In the genomic region with DNA sequence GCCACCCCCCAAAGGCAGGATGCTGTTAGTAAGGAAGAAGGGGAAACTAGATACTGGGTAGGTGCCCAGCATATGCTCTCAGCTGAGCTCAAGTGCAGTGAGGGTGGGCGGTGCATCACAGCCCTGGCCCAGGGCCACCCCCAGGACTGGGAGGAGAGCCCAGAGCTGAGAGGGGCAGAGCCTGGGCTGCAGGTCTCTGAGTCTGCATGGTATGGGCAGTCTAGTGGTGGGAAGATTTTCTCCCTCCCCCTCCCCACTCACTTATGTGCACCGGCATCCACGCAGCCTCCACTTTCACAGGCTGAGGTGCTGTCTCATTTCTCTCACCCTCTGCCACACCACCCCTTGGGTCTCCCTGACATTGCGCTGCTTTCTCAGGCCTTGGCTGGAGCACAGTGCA, we compare ENCODE assay signal across 13 cellular contexts. TPM values are rescaled to one million over a fixed set of nuclear protein-coding genes. Genes with fewer than 3 reads are reported as not detected.
DNase-seq lines count a peak whose midpoint lies in the region; ATAC-seq, FAIRE-seq and TF ChIP-seq lines count a peak whose summit lies in the region.
"Had no signal": no experiment of that assay in that cellular context is flagged by ENCODE, and none has a peak within 500 bp of the region (broad histone marks: within the 10 kb centered on the region; RNA-seq: fewer than 3 reads in every experiment).

No MANE protein-coding gene starts in this region.

- H3K23me2 ChIP-seq in H1 (ENCODE audit: low read depth, low read length): no peaks in the 10 kb centered on the region

- no peak for TF ChIP-seq EP300 in H1 (IDR thresholded peaks at IDR 0.05; ENCODE audit: borderline replicate concordance in 1 of 2, low read depth in 2 of 2, low read length in 2 of 2)

- no peak overlapping the region; the same call in 1 of the 2 replicates for H3K18ac ChIP-seq in H1 (ENCODE audit: extremely low read depth, low read length)

- peaks cover 0 to 52% of the 10 kb centered on the region in 2 donors for H3K4me1 ChIP-seq in right atrium auricular region
- peaks cover 7 to 20% (median 14%) of the 10 kb centered on the region in 4 experiments; a peak in 6 of 7 replicates for H3K4me1 ChIP-seq in H1 (replicated peaks in 1 of 4; ENCODE audit: control insufficient read depth in 3 of 4, insufficient read depth in 4 of 4, low read length in 3 of 4)
- H3K4me1 ChIP-seq in thyroid gland: peaks cover 8 to 28% of the 10 kb centered on the region in 2 donors

- no peak for TF ChIP-seq CTCF in right atrium auricular region (IDR thresholded peaks at IDR 0.05)
- no peak for TF ChIP-seq CTCF in H1 (IDR thresholded peaks at IDR 0.05; ENCODE audit: control extremely low read depth in 1 of 3, insufficient read depth in 1 of 3, low read depth in 1 of 3, low read length in 3 of 3)
- no peak for TF ChIP-seq CTCF in thyroid gland (IDR thresholded peaks at IDR 0.05)

- CTCF ChIA-PET in T-cell (lab: Charles Lee) (interaction anchor here (0.6 kb wide), 2 partner anchors 12 to 63 kb away, joined by 3 to 4 read pairs; no protein-coding TSS in a partner anchor), H1 (lab: Charles Lee; ENCODE audit: partially characterized antibody) (interaction anchor here (1.1 kb wide), 1 partner anchor 17 kb away, joined by 4 read pairs; no protein-coding TSS in a partner anchor)

- POLR2A ChIA-PET in T-cell (lab: Charles Lee): interaction anchor here in 1 of 2 donors (0.5 to 0.6 kb wide), 3 partner anchors 32 to 442 kb away, joined by 3 to 6 read pairs (median 3); no protein-coding TSS in a partner anchor
- POLR2A ChIA-PET in H1 (lab: Charles Lee; ENCODE audit: partially characterized antibody): interaction anchor here (0.7 kb wide), 1 partner anchor 9 kb away, joined by 4 read pairs; no protein-coding TSS in a partner anchor

- H3K9ac ChIP-seq in H1 (replicated peaks in 1 of 4; ENCODE audit: extremely low read depth in 1 of 4, low read depth in 3 of 4, low read length in 3 of 4): no peak overlapping the region

- peak overlapping the region; percentile 95; the same call in 1 of the 2 replicates for H2BK20ac ChIP-seq in H1 (ENCODE audit: low read length)

- no peak overlapping the region for H2BK120ac ChIP-seq in H1 (replicated peaks; ENCODE audit: low read depth, low read length)

- DNase-seq in Right ventricle myocardium inferior (ENCODE audit: missing footprints) (no peak), right atrium auricular region (ENCODE audit: low spot score) (no peak), T-cell (peak in 1 of 34 experiments; percentile 14), H1 (ENCODE audit: low read depth in 1 of 2, low spot score in 2 of 2) (no peak), thyroid gland (peak; percentile 86)
- DNase-seq: foreskin melanocyte, NCI-H526 had no signal

- H3K9me3 ChIP-seq in right atrium auricular region: no peaks in the 10 kb centered on the region
- no peaks in the 10 kb centered on the region for H3K9me3 ChIP-seq in H1 (ENCODE audit: insufficient read depth in 2 of 2, low read depth in 1 of 2, low read length in 1 of 2)
- H3K9me3 ChIP-seq in thyroid gland: no peaks in the 10 kb centered on the region

- no peak for FAIRE-seq in H1 (lab: Jason Lieb, UNC)

- no peaks in the 10 kb centered on the region for H3K79me2 ChIP-seq in H1 (ENCODE audit: control insufficient read depth in 1 of 2, insufficient read depth in 2 of 2, low read length in 2 of 2)

- no peak overlapping the region for H2AFZ ChIP-seq in H1 (ENCODE audit: low read length)

- no peaks in the 10 kb centered on the region for H3K9me3 Mint-ChIP-seq in T-cell

- H3K4me3 ChIP-seq in right atrium auricular region: no peak overlapping the region
- H3K4me3 ChIP-seq in H1 (ENCODE audit: extremely low read depth in 1 of 4, insufficient read depth in 2 of 4, low read depth in 3 of 4, low read length in 4 of 4): no peak overlapping the region
- H3K4me3 ChIP-seq in thyroid gland (replicated peaks in 1 of 3): no peak overlapping the region
- H3K4me3 ChIP-seq: lung had no signal

- H3K4me3 Mint-ChIP-seq in T-cell: peak overlapping the region in 1 of 3 donors; percentile 71
- H3K4me3 Mint-ChIP-seq: brain had no signal

- H3K23ac ChIP-seq in H1 (ENCODE audit: insufficient read length): no peak overlapping the region

- H2BK5ac ChIP-seq in H1 (ENCODE audit: low read depth, low read length): peak overlapping the region; percentile 60; the same call in 1 of the 2 replicates

- H3K27ac ChIP-seq in right atrium auricular region (no peak overlapping the region), H1 (ENCODE audit: low read depth, low read length) (no peak overlapping the region), thyroid gland (peak overlapping the region in 1 of 3 donors; percentile 41)

- no peak overlapping the region for H3K4me2 ChIP-seq in H1 (ENCODE audit: insufficient read depth in 1 of 2, low read depth in 2 of 2, low read length in 2 of 2)

- H3K14ac ChIP-seq in H1 (ENCODE audit: insufficient read length): no peak overlapping the region

- H2BK15ac ChIP-seq in H1 (ENCODE audit: low read length): 0 out of 2 replicates have a peak overlapping the region, but pooled peaks have one; percentile 72

- H3K36me3 ChIP-seq in right atrium auricular region (no peaks in the 10 kb centered on the region), H1 (ENCODE audit: control insufficient read depth in 2 of 4, insufficient read depth in 4 of 4, low read length in 3 of 4) (no peaks in the 10 kb centered on the region), thyroid gland (no peaks in the 10 kb centered on the region)

- H2BK12ac ChIP-seq in H1 (ENCODE audit: low read depth, low read length): peak overlapping the region; percentile 87; the same call in 1 of the 2 replicates

- H3K27me3 ChIP-seq in right atrium auricular region (no peaks in the 10 kb centered on the region), H1 (replicated peaks in 1 of 4; ENCODE audit: control insufficient read depth in 3 of 4, extremely low read depth in 1 of 4, insufficient read depth in 3 of 4, low read length in 3 of 4) (peaks cover 0 to 3% (median 1%) of the 10 kb centered on the region in 4 experiments; a peak in 3 of 7 replicates), thyroid gland (no peaks in the 10 kb centered on the region)

- peak; percentile 73 for ATAC-seq in Right ventricle myocardium inferior
- no peak for ATAC-seq in T-cell (replicated peaks in 1 of 4)
- ATAC-seq in HG02981 (IDR thresholded peaks at IDR 0.05; ENCODE audit: unreplicated experiment): no peak
- no peak for ATAC-seq in GM19023 (IDR thresholded peaks at IDR 0.05; ENCODE audit: unreplicated experiment)
- ATAC-seq in HG02973 (IDR thresholded peaks at IDR 0.05; ENCODE audit: unreplicated experiment): no peak

- no peaks in the 10 kb centered on the region for H3K27me3 Mint-ChIP-seq in T-cell

- no peak for TF ChIP-seq POLR2A in H1 (IDR thresholded peaks at IDR 0.05; ENCODE audit: control extremely low read depth in 1 of 2, low read depth in 2 of 2, low read length in 2 of 2)
- no peak for TF ChIP-seq POLR2A in thyroid gland (IDR thresholded peaks at IDR 0.05)

- H4K20me1 ChIP-seq in H1 (replicated peaks in 1 of 2; ENCODE audit: control insufficient read depth in 1 of 2, insufficient read depth in 2 of 2, low read length in 2 of 2): no peaks in the 10 kb centered on the region

- no peak for TF ChIP-seq RAD21 in H1 (IDR thresholded peaks at IDR 0.05 in 1 of 2, conservative IDR thresholded peaks at IDR 0.05 in 1 of 2; ENCODE audit: low read depth in 2 of 2, low read length in 2 of 2)

- H3K4me1 Mint-ChIP-seq in T-cell: peaks cover 92 to 95% (median 93%) of the 10 kb centered on the region in 3 donors

- H3K56ac ChIP-seq in H1 (replicated peaks; ENCODE audit: insufficient read length, low read depth, low read length): no peak overlapping the region

- no peak overlapping the region for H4K5ac ChIP-seq in H1 (ENCODE audit: insufficient read length, low read depth, low read length)

- no peaks in the 10 kb centered on the region for H3K36me3 Mint-ChIP-seq in T-cell
- H3K36me3 Mint-ChIP-seq: brain, CD14-positive monocyte had no signal

- peak overlapping the region; percentile 85 to 93 for H3K27ac Mint-ChIP-seq in T-cell

- no peak overlapping the region for H2AK5ac ChIP-seq in H1 (ENCODE audit: low read depth, low read length)

- intact Hi-C loops in Right ventricle myocardium inferior (cut with DNase I): no loop called here
- intact Hi-C loops in thyroid gland (cut with DNase I): no loop called here

- no peak overlapping the region for H4K91ac ChIP-seq in H1 (replicated peaks; ENCODE audit: insufficient read length, low read length)

- no peaks in the 10 kb centered on the region for H3K79me1 ChIP-seq in H1 (ENCODE audit: low read depth, low read length)

- no peak overlapping the region for H4K8ac ChIP-seq in H1 (ENCODE audit: extremely low read depth, insufficient read depth, low read length)

- no peak overlapping the region for H3K4ac ChIP-seq in H1 (replicated peaks; ENCODE audit: insufficient read length, low read depth, low read length)

- WGBS in H1 (ENCODE audit: extremely low coverage in 1 of 2, insufficient coverage in 1 of 2, insufficient read length in 1 of 2, insufficient replicate concordance in 2 of 2, low coverage in 1 of 2, low lambda C conversion rate in 2 of 2, missing lambda C conversion rate in 1 of 2), 2 experiments: 93% methylated on average over 4 of the region's 4 CpGs; no CpG with 5 or more reads in 1 of the 2 experiments
- 29 to 42% methylated on average over 4 of the region's 4 CpGs for WGBS in thyroid gland, 2 donors

TF ChIP-seq in H1, 55 proteins besides CTCF, POLR2A, EP300 and RAD21 (continues in another document):
- TF ChIP-seq TCF12 (IDR thresholded peaks at IDR 0.05; ENCODE audit: low read depth, low read length) (no peak), JUN (IDR thresholded peaks at IDR 0.05; ENCODE audit: low read depth, low read length) (no peak), SRF (IDR thresholded peaks at IDR 0.05; ENCODE audit: low read depth, low read length) (no peak), BRCA1 (IDR thresholded peaks at IDR 0.05; ENCODE audit: low read depth, low read length) (no peak), POU5F1 (IDR thresholded peaks at IDR 0.05; ENCODE audit: low read depth, low read length) (no peak), TEAD4 (IDR thresholded peaks at IDR 0.05; ENCODE audit: low read depth, low read length) (no peak), GTF2F1 (IDR thresholded peaks at IDR 0.05; ENCODE audit: borderline replicate concordance, low read depth, low read length) (no peak)

RNA-seq across cellular contexts. Expression of gene CAB39, which starts 48.5 kb away (rescaled TPM):
- total RNA-seq in Right ventricle myocardium inferior (91.9 TPM), right atrium auricular region (10 to 100 TPM; 66.1 to 81.5 TPM), T-cell (100 to 1,000 TPM in 1 of 5 donors, 10 to 100 TPM in 4; 91.7 to 102 (median 96.7) TPM), thyroid gland (10 to 100 TPM; 70.8 to 97.6 (median 87.4) TPM)
- total RNA-seq in H1 (2021; fragmentation: NEBNext Ultra II Directional; extraction: Animal tissue kit (Norgen Biotek cat#: 25700)): 48.3 and 50.5 TPM in 2 replicates
- 12.8 and 16.4 TPM in 2 replicates for polyA plus RNA-seq in H1 (2011; rRNA removed)
- 21.9 TPM for polyA plus RNA-seq in H1 (2011; cell fraction: cytosol; rRNA removed)
- 10.9 TPM for polyA plus RNA-seq in H1 (2011; cell fraction: nucleus; rRNA removed)
- 22.0 to 33.8 TPM (median 26.7 TPM) in 4 replicates for polyA plus RNA-seq in H1 (2012, experiment 1 of 2)
- 2.2 TPM for polyA plus RNA-seq in H1 (2012, experiment 2 of 2)
- 24.1 TPM for polyA plus RNA-seq in H1 (2013, experiment 1 of 2)
- polyA plus RNA-seq in H1 (2013, experiment 2 of 2): 25.0 TPM
- 42.6 and 45.2 TPM in 2 replicates for polyA minus RNA-seq in H1 (2011; rRNA and poly(A)+ RNA removed)
- polyA minus RNA-seq in H1 (2011; cell fraction: cytosol; rRNA and poly(A)+ RNA removed): 28.2 TPM
- 29.6 TPM for polyA minus RNA-seq in H1 (2011; cell fraction: nucleus; rRNA and poly(A)+ RNA removed)

Comparison
In these comparisons a context has a peak if more than half of its experiments do, and no peak if none do; other contexts are left out.
1. DNase-seq: peak in thyroid gland (2 of 2); none in Right ventricle myocardium inferior (single experiment), right atrium auricular region (single experiment) and H1 (0 of 2).